ENCODE assay signal across 16 cellular contexts in the genomic region with DNA sequence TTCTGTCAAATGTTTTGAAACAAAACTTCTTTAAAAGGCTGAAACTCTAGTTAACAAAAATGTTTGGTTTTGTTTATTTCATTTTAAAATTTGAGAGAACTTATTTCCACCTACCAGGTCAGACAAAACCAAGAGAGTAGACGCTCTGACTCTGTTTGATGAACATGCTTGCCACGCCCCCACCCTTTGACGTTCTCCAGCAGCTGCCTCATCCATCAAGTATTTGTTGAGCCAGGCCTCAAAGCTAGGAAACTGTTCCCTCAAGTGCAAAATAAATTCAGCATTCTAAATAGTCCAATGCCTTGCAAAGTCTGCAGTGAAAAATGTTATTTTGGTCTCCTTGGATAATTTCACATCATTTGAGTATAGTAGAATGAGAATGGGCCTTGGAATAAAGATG.
DNase-seq lines count a peak whose midpoint lies in the region; ATAC-seq and TF ChIP-seq lines count a peak whose summit lies in the region.
"Had no signal": no experiment of that assay in that cellular context is flagged by ENCODE, and none has a peak within 500 bp of the region (broad histone marks: within the 10 kb centered on the region; RNA-seq: fewer than 3 reads in every experiment).

No MANE protein-coding gene starts in this region.

- no peaks in the 10 kb centered on the region for H3K27me3 Mint-ChIP-seq in type B pancreatic cell

- no peaks in the 10 kb centered on the region for H3F3A ChIP-seq in GM23248 (ENCODE audit: insufficient read depth)

- H3K79me2 ChIP-seq in GM23248 (ENCODE audit: insufficient read depth) (no peaks in the 10 kb centered on the region), hepatocyte (no peaks in the 10 kb centered on the region)

- no peak for ATAC-seq in heart right ventricle
- ATAC-seq in GM19463 (IDR thresholded peaks at IDR 0.05; ENCODE audit: unreplicated experiment), result no peak
- ATAC-seq: Panc1 had no signal

- H3K4me3 ChIP-seq in GM23248 (no peak overlapping the region), brain microvascular endothelial cell (ENCODE audit: low read depth, low read length) (no peak overlapping the region), hepatocyte (no peak overlapping the region), heart right ventricle (no peak overlapping the region)
- H3K4me3 ChIP-seq: BLaER1 treated with 17β-estradiol and CSF1 and Interleukin-3, amounts not matched to agents 10 nM and 100 nM; HAP-1 had no signal

- TF ChIP-seq CTCF in brain microvascular endothelial cell (IDR thresholded peaks at IDR 0.05; ENCODE audit: low read depth, low read length, missing control alignments) (no peak), hepatocyte (IDR thresholded peaks at IDR 0.05; ENCODE audit: poor library complexity) (no peak), type B pancreatic cell (conservative IDR thresholded peaks at IDR 0.05) (no peak), heart right ventricle (IDR thresholded peaks at IDR 0.05) (no peak)

- H3K4me2 ChIP-seq in GM23248 (ENCODE audit: unreplicated experiment), result no peak overlapping the region
- H3K4me2 ChIP-seq in hepatocyte, result no peak overlapping the region
- H3K4me2 ChIP-seq: BLaER1 treated with 17β-estradiol and CSF1 and Interleukin-3, amounts not matched to agents 10 nM and 100 nM had no signal

- H3K9me3 ChIP-seq in GM23248 (ENCODE audit: low read depth) (no peaks in the 10 kb centered on the region), hepatocyte (ENCODE audit: low read depth) (no peaks in the 10 kb centered on the region), heart right ventricle (peaks cover 0 to 8% (median 0%) of the 10 kb centered on the region in 11 donors)
- H3K9me3 ChIP-seq: HAP-1 had no signal

- WGBS in GM23248 (ENCODE audit: low coverage in 1 of 2, low lambda C conversion rate in 2 of 2, missing lambda C conversion rate in 2 of 2), 2 experiments, result 0 to 2% methylated on average over 2 to 3 of the region's 3 CpGs
- WGBS in hepatocyte (ENCODE audit: low lambda C conversion rate, missing lambda C conversion rate), result 46% methylated on average over 3 of the region's 3 CpGs
- 51 to 54% methylated on average over 3 of the region's 3 CpGs for WGBS in heart right ventricle, 2 donors

- no peaks in the 10 kb centered on the region for H3K27me3 ChIP-seq in GM23248 (replicated peaks; ENCODE audit: insufficient read depth)
- no peaks in the 10 kb centered on the region for H3K27me3 ChIP-seq in brain microvascular endothelial cell (replicated peaks)
- H3K27me3 ChIP-seq in hepatocyte, result no peaks in the 10 kb centered on the region
- H3K27me3 ChIP-seq in heart right ventricle, result peaks cover 0 to 46% (median 0%) of the 10 kb centered on the region in 7 donors

- no peaks in the 10 kb centered on the region for H3K4me1 ChIP-seq in GM23248 (ENCODE audit: insufficient read depth)
- H3K4me1 ChIP-seq in hepatocyte (ENCODE audit: insufficient read depth), result no peaks in the 10 kb centered on the region
- H3K4me1 ChIP-seq in heart right ventricle, result no peaks in the 10 kb centered on the region
- H3K4me1 ChIP-seq: HAP-1 had no signal

- no peaks in the 10 kb centered on the region for H3K36me3 ChIP-seq in GM23248 (ENCODE audit: low read depth)
- H3K36me3 ChIP-seq in brain microvascular endothelial cell (replicated peaks), result no peaks in the 10 kb centered on the region
- no peaks in the 10 kb centered on the region for H3K36me3 ChIP-seq in hepatocyte (replicated peaks; ENCODE audit: insufficient read depth, low read depth)
- H3K36me3 ChIP-seq in heart right ventricle, result no peaks in the 10 kb centered on the region
- H3K36me3 ChIP-seq: BLaER1 treated with 17β-estradiol and CSF1 and Interleukin-3, amounts not matched to agents 10 nM and 100 nM; HAP-1 had no signal

- peak; percentile 17 for DNase-seq in GM23248
- DNase-seq in brain microvascular endothelial cell, result peak; percentile 57
- DNase-seq in hepatocyte (ENCODE audit: low spot score), result peak; percentile 12
- no peak for DNase-seq in type B pancreatic cell (ENCODE audit: extremely low spot score, unreplicated experiment)
- DNase-seq in heart right ventricle, result no peak
- DNase-seq in NCI-H2196 (lab: John Stamatoyannopoulos, UW; ENCODE audit: unreplicated experiment), result no peak
- DNase-seq: CD8-positive, alpha-beta memory T cell; DMS79; IMR-90; NCI-H1092; NCI-H1436 treated with DMSO at 0.1 percent for 48 hours; NCI-H2029 treated with DMSO at 0.1 percent for 48 hours had no signal

- H3K4me1 Mint-ChIP-seq in type B pancreatic cell (ENCODE audit: unreplicated experiment), result no peaks in the 10 kb centered on the region
- H3K4me1 Mint-ChIP-seq: CD8-positive, alpha-beta memory T cell had no signal

- no peak overlapping the region for H2AFZ ChIP-seq in GM23248
- H2AFZ ChIP-seq in hepatocyte, result no peak overlapping the region

- peak overlapping the region; percentile 32 for H3K27ac Mint-ChIP-seq in type B pancreatic cell
- H3K27ac Mint-ChIP-seq: CD8-positive, alpha-beta memory T cell had no signal

- H3K4me3 Mint-ChIP-seq in type B pancreatic cell, result peak overlapping the region; percentile 9
- H3K4me3 Mint-ChIP-seq: CD8-positive, alpha-beta memory T cell had no signal

- intact Hi-C loops in heart right ventricle (cut with DNase I), result no loop called here

- H3K27ac ChIP-seq in GM23248, result no peak overlapping the region
- no peak overlapping the region for H3K27ac ChIP-seq in brain microvascular endothelial cell
- H3K27ac ChIP-seq in hepatocyte, result no peak overlapping the region
- no peak overlapping the region for H3K27ac ChIP-seq in heart right ventricle
- H3K27ac ChIP-seq: BLaER1 treated with 17β-estradiol and CSF1 and Interleukin-3, amounts not matched to agents 10 nM and 100 nM had no signal

- no peaks in the 10 kb centered on the region for H4K20me1 ChIP-seq in GM23248 (ENCODE audit: insufficient read depth)
- H4K20me1 ChIP-seq in hepatocyte (ENCODE audit: insufficient read depth, poor library complexity, severe bottlenecking), result no peaks in the 10 kb centered on the region
- H4K20me1 ChIP-seq: BLaER1 treated with 17β-estradiol and CSF1 and Interleukin-3, amounts not matched to agents 10 nM and 100 nM had no signal

- H3K36me3 Mint-ChIP-seq in type B pancreatic cell, result no peaks in the 10 kb centered on the region
- H3K36me3 Mint-ChIP-seq: CD8-positive, alpha-beta memory T cell had no signal

- H3K9me2 ChIP-seq in GM23248 (ENCODE audit: insufficient read depth) (no peaks in the 10 kb centered on the region), hepatocyte (replicated peaks; ENCODE audit: insufficient read depth) (no peaks in the 10 kb centered on the region)

- no peak overlapping the region for H3K9ac ChIP-seq in GM23248
- H3K9ac ChIP-seq: BLaER1 treated with 17β-estradiol and CSF1 and Interleukin-3, amounts not matched to agents 10 nM and 100 nM had no signal

- in situ Hi-C loops in GM23248 (cut with MboI) (no loop called here), brain microvascular endothelial cell (cut with HindIII; ENCODE audit: low pct_ligation_motif_present, low sequenced_read_pairs) (no loop called here)

- peaks cover 6% of the 10 kb centered on the region for H3K9me3 Mint-ChIP-seq in type B pancreatic cell
- H3K9me3 Mint-ChIP-seq: CD8-positive, alpha-beta memory T cell had no signal

Comparison
In these comparisons a context has a peak if more than half of its experiments do, and no peak if none do; other contexts are left out.
1. DNase-seq: peak in GM23248 (single experiment), brain microvascular endothelial cell (single experiment) and hepatocyte (single experiment); none in type B pancreatic cell (single experiment), heart right ventricle (0 of 2) and NCI-H2196 (single experiment).